In genomic region chr9:89311346-89312153, GRCh38 we compare ENCODE assay signal across 1 cellular context.
TF ChIP-seq lines count a peak whose summit lies in the region.

No MANE protein-coding gene starts in this region.

TF ChIP-seq in K562, 482 proteins besides CTCF, POLR2A, EP300 and RAD21 (continued from another document):
- TF ChIP-seq VEZF1 (CRISPR knock-in tag; IDR thresholded peaks at IDR 0.05) (peak; percentile 46), CEBPG (CRISPR knock-in tag; IDR thresholded peaks at IDR 0.05) (no peak), CEBPG (tag; conservative IDR thresholded peaks at IDR 0.05 in 1 of 2, IDR thresholded peaks at IDR 0.05 in 1 of 2) (no peak), ZC3H4 (CRISPR knock-in tag; IDR thresholded peaks at IDR 0.05; ENCODE audit: borderline replicate concordance) (peak; percentile 77; the same call in 1 of the 2 replicates), PRPF4 (IDR thresholded peaks at IDR 0.05; ENCODE audit: insufficient read depth, low read depth, low read length, poor library complexity, severe bottlenecking) (peak; percentile 33)
